ENCODE assay signal across 1 cellular context in the genomic region with DNA sequence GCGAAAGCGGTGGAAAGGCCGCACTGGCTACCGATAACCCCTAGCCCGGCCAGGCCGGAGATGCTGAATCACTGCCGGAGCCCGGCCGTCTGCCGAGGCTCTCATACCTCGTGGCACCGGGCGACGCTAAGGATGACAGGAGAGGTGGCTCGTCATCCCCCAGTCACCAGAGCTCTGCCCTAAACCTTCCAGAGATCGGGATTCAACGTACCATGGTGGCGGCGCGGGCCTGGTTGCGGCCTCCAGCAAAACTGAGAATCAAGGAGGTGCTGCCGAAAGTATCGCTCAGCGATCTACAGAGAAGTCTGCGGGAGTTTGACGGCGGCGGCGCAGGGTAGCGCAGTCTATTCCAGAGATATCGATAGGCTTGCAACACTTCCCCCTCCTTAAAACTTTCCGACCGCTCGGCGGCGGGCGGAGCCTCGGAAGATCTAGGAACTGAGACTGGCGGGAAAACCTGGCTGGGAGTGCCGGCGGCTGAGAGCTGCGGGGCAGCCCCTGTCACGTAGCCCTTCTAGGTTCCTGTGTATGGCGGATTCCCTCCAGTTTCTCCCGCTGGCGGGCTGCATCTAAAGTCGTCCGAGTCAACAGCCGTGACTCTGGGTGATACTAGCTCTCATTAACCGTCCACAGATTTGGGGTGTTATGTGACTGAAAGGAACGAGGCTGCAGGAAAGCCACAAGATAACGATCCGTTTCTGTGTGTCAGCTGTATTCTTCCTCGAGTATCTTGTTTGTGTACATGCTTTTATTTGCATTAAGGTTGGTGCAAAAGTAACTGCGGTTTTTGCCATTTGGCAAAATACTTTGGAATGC.
TF ChIP-seq lines count a peak whose summit lies in the region.

TSS of gene PSMA1 (minus strand) at position 301 of the 816 bp plus-strand sequence. CDS start at position 214, 87 bp downstream.

TF ChIP-seq in neural cell, 6 proteins besides CTCF, POLR2A, EP300 and RAD21 (continued from another document):
- TF ChIP-seq, protein P1, sequence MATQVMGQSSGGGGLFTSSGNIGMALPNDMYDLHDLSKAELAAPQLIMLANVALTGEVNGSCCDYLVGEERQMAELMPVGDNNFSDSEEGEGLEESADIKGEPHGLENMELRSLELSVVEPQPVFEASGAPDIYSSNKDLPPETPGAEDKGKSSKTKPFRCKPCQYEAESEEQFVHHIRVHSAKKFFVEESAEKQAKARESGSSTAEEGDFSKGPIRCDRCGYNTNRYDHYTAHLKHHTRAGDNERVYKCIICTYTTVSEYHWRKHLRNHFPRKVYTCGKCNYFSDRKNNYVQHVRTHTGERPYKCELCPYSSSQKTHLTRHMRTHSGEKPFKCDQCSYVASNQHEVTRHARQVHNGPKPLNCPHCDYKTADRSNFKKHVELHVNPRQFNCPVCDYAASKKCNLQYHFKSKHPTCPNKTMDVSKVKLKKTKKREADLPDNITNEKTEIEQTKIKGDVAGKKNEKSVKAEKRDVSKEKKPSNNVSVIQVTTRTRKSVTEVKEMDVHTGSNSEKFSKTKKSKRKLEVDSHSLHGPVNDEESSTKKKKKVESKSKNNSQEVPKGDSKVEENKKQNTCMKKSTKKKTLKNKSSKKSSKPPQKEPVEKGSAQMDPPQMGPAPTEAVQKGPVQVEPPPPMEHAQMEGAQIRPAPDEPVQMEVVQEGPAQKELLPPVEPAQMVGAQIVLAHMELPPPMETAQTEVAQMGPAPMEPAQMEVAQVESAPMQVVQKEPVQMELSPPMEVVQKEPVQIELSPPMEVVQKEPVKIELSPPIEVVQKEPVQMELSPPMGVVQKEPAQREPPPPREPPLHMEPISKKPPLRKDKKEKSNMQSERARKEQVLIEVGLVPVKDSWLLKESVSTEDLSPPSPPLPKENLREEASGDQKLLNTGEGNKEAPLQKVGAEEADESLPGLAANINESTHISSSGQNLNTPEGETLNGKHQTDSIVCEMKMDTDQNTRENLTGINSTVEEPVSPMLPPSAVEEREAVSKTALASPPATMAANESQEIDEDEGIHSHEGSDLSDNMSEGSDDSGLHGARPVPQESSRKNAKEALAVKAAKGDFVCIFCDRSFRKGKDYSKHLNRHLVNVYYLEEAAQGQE (IDR thresholded peaks at IDR 0.05; ENCODE audit: borderline replicate concordance): peak; percentile 25
- TF ChIP-seq POLR2AphosphoS5 (IDR thresholded peaks at IDR 0.05): peak; percentile 89
- peak; percentile 89 for TF ChIP-seq MXI1 (conservative IDR thresholded peaks at IDR 0.05; ENCODE audit: poor library complexity, severe bottlenecking)
